ENCODE assay signal across 28 cellular contexts in genomic region chr11:113034591-113034990, GRCh38.
"Had no signal": no experiment of that assay in that cellular context is flagged by ENCODE, and none has a peak within 500 bp of the region (broad histone marks: within the 10 kb centered on the region; RNA-seq: fewer than 3 reads in every experiment).

No MANE protein-coding gene starts in this region.

- H3K4me3 Mint-ChIP-seq: activated naive CD8-positive, alpha-beta T cell; activated T-cell treated with anti-CD3 and anti-CD28 coated beads, Interleukin-2, amount 50 U/mL, for 24 hours; activated T-helper 17 cell treated with anti-CD3 and anti-CD28 coated beads, Interleukin-2, amount 50 U/mL, for 72 hours; central memory CD8-positive, alpha-beta T cell; memory B cell; naive B cell; neural progenitor cell; T-cell; T-helper 2 cell treated with Interferon-gamma antibody and Interleukin-4, amounts not matched to agents 5 μg/mL and 100 μg/mL, for 36 hours had no signal

- DNase-seq: activated CD4-positive, CD25-positive, alpha-beta regulatory T cell treated with anti-CD3 and anti-CD28 coated beads, Interleukin-2, amount 50 U/mL, for 72 hours; activated CD8-positive, alpha-beta memory T cell treated with anti-CD3 and anti-CD28 coated beads for 24 hours; activated CD8-positive, alpha-beta memory T cell treated with anti-CD3 and anti-CD28 coated beads, Interleukin-2, amount 50 U/mL, for 4 hours; activated naive CD4-positive, alpha-beta T cell; activated T-cell treated with anti-CD3 and anti-CD28 coated beads, Interleukin-2, amount 50 U/mL, for 24 hours; adrenal gland; colonic mucosa; dorsolateral prefrontal cortex; esophagus squamous epithelium; heart left ventricle; islet precursor cell; left cardiac atrium; naive B cell; retina; stimulated activated CD4-positive, alpha-beta T cell treated with anti-CD3 and anti-CD28 coated beads, Interleukin-12 subunit alpha, Interleukin-12 subunit beta, amount 100 ng/mL, for 4 hours; stimulated activated CD4-positive, alpha-beta T cell treated with anti-CD3 and anti-CD28 coated beads, Interleukin-4, amount 100 ng/mL, for 4 hours; stimulated activated naive CD8-positive, alpha-beta T cell treated with anti-CD3 and anti-CD28 coated beads, Interleukin-15, Interleukin-2, amounts not matched to agents 100 U/mL and 50 U/mL, for 24 hours; T-cell; upper lobe of right lung; WERI-Rb-1 had no signal

- H3K4me2 ChIP-seq: neural progenitor cell had no signal

- H3K4me1 Mint-ChIP-seq: activated T-helper 17 cell treated with anti-CD3 and anti-CD28 coated beads, Interleukin-2, amount 50 U/mL, for 72 hours; central memory CD8-positive, alpha-beta T cell; memory B cell; naive B cell; neural progenitor cell; T-cell had no signal

- H2AFZ ChIP-seq: neural progenitor cell had no signal

- H3K27me3 ChIP-seq: adrenal gland, colonic mucosa, dorsolateral prefrontal cortex, esophagus squamous epithelium, gastroesophageal sphincter, heart left ventricle, neural progenitor cell, upper lobe of right lung had no signal

- H3K36me3 Mint-ChIP-seq: activated naive CD8-positive, alpha-beta T cell; memory B cell; naive B cell; neural progenitor cell; T-cell had no signal

- H3K4me3 ChIP-seq: adrenal gland, colonic mucosa, dorsolateral prefrontal cortex, esophagus squamous epithelium, gastroesophageal sphincter, heart left ventricle, neural progenitor cell, upper lobe of right lung had no signal

- ATAC-seq: activated T-helper 17 cell treated with anti-CD3 and anti-CD28 coated beads, Interleukin-2, amount 50 U/mL, for 72 hours; gastroesophageal sphincter; heart left ventricle; left cardiac atrium; stimulated activated naive CD8-positive, alpha-beta T cell treated with anti-CD3 and anti-CD28 coated beads, Interleukin-15, Interleukin-2, amounts not matched to agents 100 U/mL and 50 U/mL, for 24 hours; T-cell; upper lobe of right lung had no signal

- H3K27ac Mint-ChIP-seq: activated naive CD8-positive, alpha-beta T cell; activated T-cell treated with anti-CD3 and anti-CD28 coated beads, Interleukin-2, amount 50 U/mL, for 24 hours; activated T-helper 17 cell treated with anti-CD3 and anti-CD28 coated beads, Interleukin-2, amount 50 U/mL, for 72 hours; memory B cell; naive B cell; neural progenitor cell; progenitor cell of endocrine pancreas; T-cell; T-helper 2 cell treated with Interferon-gamma antibody and Interleukin-4, amounts not matched to agents 5 μg/mL and 100 μg/mL, for 36 hours had no signal

- H3K9me3 ChIP-seq: adrenal gland, colonic mucosa, esophagus squamous epithelium, gastroesophageal sphincter, heart left ventricle, upper lobe of right lung had no signal

- H3K27me3 Mint-ChIP-seq: activated T-cell treated with anti-CD3 and anti-CD28 coated beads, Interleukin-2, amount 50 U/mL, for 24 hours; memory B cell had no signal

- H3K4me1 ChIP-seq: colonic mucosa, esophagus squamous epithelium, gastroesophageal sphincter, neural progenitor cell, upper lobe of right lung had no signal

- H3K27ac ChIP-seq: adrenal gland, colonic mucosa, esophagus squamous epithelium, gastroesophageal sphincter, heart left ventricle, neural progenitor cell, upper lobe of right lung, WERI-Rb-1 had no signal

- H3K36me3 ChIP-seq: adrenal gland, colonic mucosa, esophagus squamous epithelium, gastroesophageal sphincter, heart left ventricle, neural progenitor cell, upper lobe of right lung, WERI-Rb-1 had no signal

- H3K9ac ChIP-seq: neural progenitor cell had no signal

- H3K9me3 Mint-ChIP-seq: activated T-cell treated with anti-CD3 and anti-CD28 coated beads, Interleukin-2, amount 50 U/mL, for 24 hours; activated T-helper 17 cell treated with anti-CD3 and anti-CD28 coated beads, Interleukin-2, amount 50 U/mL, for 72 hours; T-helper 2 cell treated with Interferon-gamma antibody and Interleukin-4, amounts not matched to agents 5 μg/mL and 100 μg/mL, for 36 hours had no signal
